In genomic region chr12:93316623-93316971, GRCh38 we compare ENCODE assay signal across 28 cellular contexts.
DNase-seq lines count a peak whose midpoint lies in the region; ATAC-seq, FAIRE-seq and TF ChIP-seq lines count a peak whose summit lies in the region.
"Had no signal": no experiment of that assay in that cellular context is flagged by ENCODE, and none has a peak within 500 bp of the region (broad histone marks: within the 10 kb centered on the region; RNA-seq: fewer than 3 reads in every experiment).

No MANE protein-coding gene starts in this region.

- peak overlapping the region; percentile 98 for H3K4me2 ChIP-seq in K562 (ENCODE audit: insufficient read depth, low read length)
- H3K4me2 ChIP-seq in trophoblast cell (ENCODE audit: low read length): no peak overlapping the region
- H3K4me2 ChIP-seq: BLaER1 treated with 17β-estradiol and CSF1 and Interleukin-3, amounts not matched to agents 10 nM and 100 nM had no signal

- intact Hi-C loops in K562 (cut with micrococcal nuclease): loop anchor here (1.0 to 10.0 kb wide), 6 partner anchors 61 to 532 kb away; partner anchors contain the start of genes EEA1 and NUDT4
- intact Hi-C loops in breast epithelium (cut with DNase I; ENCODE audit: low total_unique reads): no loop called here

- H4K20me1 ChIP-seq in K562 (replicated peaks; ENCODE audit: control insufficient read depth, insufficient read depth, low read length): no peaks in the 10 kb centered on the region
- H4K20me1 ChIP-seq: BLaER1 treated with 17β-estradiol and CSF1 and Interleukin-3, amounts not matched to agents 10 nM and 100 nM had no signal

- no peak for TF ChIP-seq EP300 in K562 (IDR thresholded peaks at IDR 0.05; ENCODE audit: low read length)

- no peak overlapping the region for H2BK120ac ChIP-seq in trophoblast cell (ENCODE audit: insufficient read depth, low read length, poor library complexity)

- H4K91ac ChIP-seq in trophoblast cell (ENCODE audit: low read depth, low read length): no peak overlapping the region

- H3K9ac ChIP-seq in K562 (ENCODE audit: insufficient read depth in 1 of 2, low read depth in 2 of 2, low read length in 2 of 2) (peak overlapping the region in 1 of 2 experiments; percentile 94; a peak in 3 of 4 replicates), trophoblast cell (ENCODE audit: low read length) (no peak overlapping the region)
- H3K9ac ChIP-seq: BLaER1 treated with 17β-estradiol and CSF1 and Interleukin-3, amounts not matched to agents 10 nM and 100 nM; GM23248 had no signal

- ATAC-seq in K562: peak; percentile 2; the same call in 1 of the 3 replicates
- ATAC-seq: A549, Panc1 had no signal

- H3K79me2 ChIP-seq in K562 (ENCODE audit: control insufficient read depth, insufficient read depth, low read length) (peaks cover 7% of the 10 kb centered on the region; the same call in 2 of the 3 replicates), trophoblast cell (ENCODE audit: control insufficient read depth, insufficient read depth, low read length, poor library complexity) (no peaks in the 10 kb centered on the region)

- no peak overlapping the region for H4K8ac ChIP-seq in trophoblast cell (ENCODE audit: low read depth, low read length)

- H3K23ac ChIP-seq in trophoblast cell (ENCODE audit: low read length): no peak overlapping the region

- no peak for TF ChIP-seq RAD21 in K562 (CRISPR knock-in tag; conservative IDR thresholded peaks at IDR 0.05 in 1 of 2, IDR thresholded peaks at IDR 0.05 in 1 of 2)

- TF ChIP-seq CTCF in HEK293 (tag by site-specific recombination; IDR thresholded peaks at IDR 0.05) (no peak), K562 (IDR thresholded peaks at IDR 0.05 in 2 of 3, conservative IDR thresholded peaks at IDR 0.05 in 1 of 3; ENCODE audit: insufficient read depth in 2 of 3, low read depth in 1 of 3, low read length in 3 of 3) (no peak), progenitor cell of endocrine pancreas (IDR thresholded peaks at IDR 0.05; ENCODE audit: unreplicated experiment) (no peak), breast epithelium (IDR thresholded peaks at IDR 0.05) (no peak)

- H3K27me3 Mint-ChIP-seq in CD8-positive, alpha-beta memory T cell: peaks cover 0 to 5% of the 10 kb centered on the region in 2 donors
- H3K27me3 Mint-ChIP-seq in progenitor cell of endocrine pancreas: peaks cover 20% of the 10 kb centered on the region
- H3K27me3 Mint-ChIP-seq: CD4-positive, alpha-beta T cell had no signal

- H3K27ac Mint-ChIP-seq in CD8-positive, alpha-beta memory T cell: no peak overlapping the region
- H3K27ac Mint-ChIP-seq in progenitor cell of endocrine pancreas: peak overlapping the region; percentile 81

- no peak for FAIRE-seq in K562 (lab: Jason Lieb, UNC)
- FAIRE-seq: A549, GM12892, GM18507 had no signal

- no peak overlapping the region for H3K4me3 ChIP-seq in CD8-positive, alpha-beta memory T cell (ENCODE audit: low read length)
- H3K4me3 ChIP-seq in HEK293 (ENCODE audit: low read depth, low read length) (no peak overlapping the region), K562 (peak overlapping the region; percentile 39; the same call in 1 of the 2 replicates), breast epithelium (no peak overlapping the region), trophoblast cell (ENCODE audit: low read depth, low read length) (no peak overlapping the region)
- H3K4me3 ChIP-seq: A549; BLaER1 treated with 17β-estradiol and CSF1 and Interleukin-3, amounts not matched to agents 10 nM and 100 nM; GM23248; MG63 had no signal

- H3K9me3 ChIP-seq in CD8-positive, alpha-beta memory T cell (ENCODE audit: low read length): no peaks in the 10 kb centered on the region
- H3K9me3 ChIP-seq in HEK293 (ENCODE audit: control insufficient read depth, insufficient read depth, low read depth, low read length): no peaks in the 10 kb centered on the region
- no peaks in the 10 kb centered on the region for H3K9me3 ChIP-seq in K562 (replicated peaks; ENCODE audit: control insufficient read depth, insufficient read depth, low read depth, low read length)
- H3K9me3 ChIP-seq in breast epithelium: no peaks in the 10 kb centered on the region
- no peaks in the 10 kb centered on the region for H3K9me3 ChIP-seq in trophoblast cell (ENCODE audit: insufficient read depth, low read depth, low read length)
- H3K9me3 ChIP-seq: A549, MG63 had no signal

- no peak overlapping the region for H3K4me3 Mint-ChIP-seq in CD8-positive, alpha-beta memory T cell
- no peak overlapping the region for H3K4me3 Mint-ChIP-seq in progenitor cell of endocrine pancreas (ENCODE audit: low read depth)
- H3K4me3 Mint-ChIP-seq: CD4-positive, alpha-beta T cell; HFFc6 had no signal

- peaks cover 0 to 4% (median 0%) of the 10 kb centered on the region in 3 donors for H3K4me1 Mint-ChIP-seq in CD8-positive, alpha-beta memory T cell
- peaks cover 21% of the 10 kb centered on the region for H3K4me1 Mint-ChIP-seq in progenitor cell of endocrine pancreas (ENCODE audit: low read depth)

- no peaks in the 10 kb centered on the region for H3K9me3 Mint-ChIP-seq in CD8-positive, alpha-beta memory T cell
- no peaks in the 10 kb centered on the region for H3K9me3 Mint-ChIP-seq in progenitor cell of endocrine pancreas (ENCODE audit: low read depth)
- H3K9me3 Mint-ChIP-seq: CD4-positive, alpha-beta T cell; HFFc6 had no signal

- H2BK5ac ChIP-seq in trophoblast cell (ENCODE audit: low read depth, low read length, poor library complexity): no peak overlapping the region

- CTCF ChIA-PET in CD8-positive, alpha-beta memory T cell (lab: Charles Lee): interaction anchor here (1.1 kb wide), 1 partner anchor 11 kb away, joined by 3 read pairs; no protein-coding TSS in a partner anchor
- CTCF ChIA-PET in HEK293 (lab: Yijun Ruan, JAX) (no interaction called here), K562 (lab: Yijun Ruan, JAX; ENCODE audit: low intra/inter-chr PET ratio) (no interaction called here)

- H3K9me1 ChIP-seq in K562 (ENCODE audit: control insufficient read depth, insufficient read depth, low read length): no peaks in the 10 kb centered on the region

- no peaks in the 10 kb centered on the region for H3K4me1 ChIP-seq in CD8-positive, alpha-beta memory T cell (ENCODE audit: insufficient read depth, low read length)
- H3K4me1 ChIP-seq in HEK293 (ENCODE audit: control insufficient read depth, insufficient read depth, low read length) (peaks cover 5% of the 10 kb centered on the region; the same call in 1 of the 2 replicates), K562 (replicated peaks in 1 of 2; ENCODE audit: control insufficient read depth in 2 of 2, insufficient read depth in 2 of 2, low read length in 2 of 2) (peaks cover 26 to 63% of the 10 kb centered on the region in 2 experiments), breast epithelium (no peaks in the 10 kb centered on the region), trophoblast cell (ENCODE audit: control insufficient read depth in 1 of 2, insufficient read depth in 2 of 2, low read length in 2 of 2) (peaks cover 4 to 13% of the 10 kb centered on the region in 2 experiments)
- H3K4me1 ChIP-seq: BLaER1 treated with 17β-estradiol and CSF1 and Interleukin-3, amounts not matched to agents 10 nM and 100 nM had no signal

- no peak overlapping the region for H2AFZ ChIP-seq in K562 (ENCODE audit: low read depth, low read length)
- no peak overlapping the region for H2AFZ ChIP-seq in trophoblast cell (ENCODE audit: insufficient read depth, low read length, poor library complexity)
- H2AFZ ChIP-seq: GM23248 had no signal

- no TSS peak for BruUV-seq in K562 (replicated peaks; lab: Mats Ljungman, UMichigan)

- POLR2A ChIA-PET in CD8-positive, alpha-beta memory T cell (lab: Charles Lee): no interaction called here
- POLR2A ChIA-PET in HEK293 (lab: Yijun Ruan, JAX): interaction anchor here (0.7 kb wide), 1 partner anchor 60 kb away, joined by 4 read pairs; no protein-coding TSS in a partner anchor
- POLR2A ChIA-PET in K562 (lab: Yijun Ruan, JAX): interaction anchor here (0.6 to 3.1 kb wide), 12 partner anchors 11 to 238 kb away, joined by 3 to 24 read pairs (median 4); no protein-coding TSS in a partner anchor

- H4K12ac ChIP-seq in trophoblast cell (ENCODE audit: low read depth, low read length): no peak overlapping the region

- H3K36me3 Mint-ChIP-seq in CD8-positive, alpha-beta memory T cell: no peaks in the 10 kb centered on the region
- H3K36me3 Mint-ChIP-seq in progenitor cell of endocrine pancreas (ENCODE audit: insufficient read depth): peaks cover 1% of the 10 kb centered on the region

- no peak overlapping the region for H2BK12ac ChIP-seq in trophoblast cell (ENCODE audit: low read length)

- H3K36me3 ChIP-seq in CD8-positive, alpha-beta memory T cell (ENCODE audit: insufficient read depth, low read length): no peaks in the 10 kb centered on the region
- no peaks in the 10 kb centered on the region for H3K36me3 ChIP-seq in HEK293 (ENCODE audit: control insufficient read depth in 2 of 2, insufficient read depth in 1 of 2, low read length in 2 of 2)
- H3K36me3 ChIP-seq in K562 (ENCODE audit: control insufficient read depth, insufficient read depth, low read length): no peaks in the 10 kb centered on the region
- no peaks in the 10 kb centered on the region for H3K36me3 ChIP-seq in breast epithelium
- no peaks in the 10 kb centered on the region for H3K36me3 ChIP-seq in trophoblast cell (ENCODE audit: control insufficient read depth in 1 of 2, insufficient read depth in 2 of 2, low read length in 2 of 2)
- H3K36me3 ChIP-seq: BLaER1 treated with 17β-estradiol and CSF1 and Interleukin-3, amounts not matched to agents 10 nM and 100 nM; MG63 had no signal

- in situ Hi-C loops in K562 (cut with MboI): no loop called here

- H3K18ac ChIP-seq in trophoblast cell (ENCODE audit: low read length): no peak overlapping the region

- H3K14ac ChIP-seq in trophoblast cell (ENCODE audit: low read length): no peak overlapping the region

- no peaks in the 10 kb centered on the region for H3K27me3 ChIP-seq in CD8-positive, alpha-beta memory T cell (ENCODE audit: insufficient read depth, low read length, poor library complexity, severe bottlenecking)
- H3K27me3 ChIP-seq in K562 (ENCODE audit: control insufficient read depth in 2 of 2, insufficient read depth in 2 of 2, low read length in 2 of 2) (no peaks in the 10 kb centered on the region), breast epithelium (no peaks in the 10 kb centered on the region), trophoblast cell (ENCODE audit: insufficient read depth, low read length) (no peaks in the 10 kb centered on the region)
- H3K27me3 ChIP-seq: BLaER1 treated with 17β-estradiol and CSF1 and Interleukin-3, amounts not matched to agents 10 nM and 100 nM; MG63 had no signal

- WGBS in K562 (ENCODE audit: insufficient coverage, low coverage, missing lambda C conversion rate): 38% methylated on average over 1 of the region's 1 CpG
- no CpG with 5 or more reads among the region's 1 CpG for WGBS in trophoblast cell (ENCODE audit: extremely low coverage, insufficient coverage, insufficient read length)

- H3K4ac ChIP-seq in trophoblast cell (ENCODE audit: low read depth, low read length): no peak overlapping the region

- no peaks in the 10 kb centered on the region for H3K79me1 ChIP-seq in trophoblast cell (ENCODE audit: low read length)

- DNase-seq in CD8-positive, alpha-beta memory T cell: no peak
- DNase-seq in K562 (ENCODE audit: extremely low read depth in 1 of 4, low spot score in 3 of 4) (peak in 1 of 4 experiments; percentile 42), progenitor cell of endocrine pancreas (ENCODE audit: low spot score, unreplicated experiment) (no peak), anterior cingulate cortex (lab: John Stamatoyannopoulos, UW) (no peak), breast epithelium (ENCODE audit: low spot score in 2 of 2) (no peak), trophoblast cell (no peak)
- DNase-seq: AML-193; CD4-positive, alpha-beta T cell; DND-41; GM23248; H7; HFFc6; MG63; NCI-H1105 treated with DMSO at 0.1 percent for 48 hours; NCI-H146; NCI-H1930; NCI-H2107; NCI-H524; NCI-H748 treated with DMSO at 0.1 percent for 48 hours; NK-92 treated with Interleukin-12 subunit alpha and Interleukin-12 subunit beta, amount 100 ng/mL, for 24 hours; SHP77 had no signal

- H2AK5ac ChIP-seq in trophoblast cell (ENCODE audit: low read length): no peak overlapping the region

- peak overlapping the region; percentile 78 for H3K27ac ChIP-seq in CD8-positive, alpha-beta memory T cell (ENCODE audit: low read depth, low read length)
- H3K27ac ChIP-seq in HEK293 (ENCODE audit: extremely low read depth, low read depth, low read length) (no peak overlapping the region; the same call in 1 of the 2 replicates), K562 (ENCODE audit: extremely low read depth, low read depth, low read length) (peak overlapping the region; percentile 96), breast epithelium (no peak overlapping the region), trophoblast cell (ENCODE audit: low read depth, low read length) (no peak overlapping the region)
- H3K27ac ChIP-seq: BLaER1 treated with 17β-estradiol and CSF1 and Interleukin-3, amounts not matched to agents 10 nM and 100 nM; GM23248; RWPE1 had no signal

- TF ChIP-seq POLR2A in K562 (conservative IDR thresholded peaks at IDR 0.05) (no peak), breast epithelium (IDR thresholded peaks at IDR 0.05) (no peak)

Comparison
In these comparisons a context has a peak if more than half of its experiments do, and no peak if none do; other contexts are left out.
1. H3K27ac ChIP-seq: peak in CD8-positive, alpha-beta memory T cell (single experiment) and K562 (single experiment); none in HEK293 (single experiment), breast epithelium (0 of 2) and trophoblast cell (single experiment).